In the genomic region with DNA sequence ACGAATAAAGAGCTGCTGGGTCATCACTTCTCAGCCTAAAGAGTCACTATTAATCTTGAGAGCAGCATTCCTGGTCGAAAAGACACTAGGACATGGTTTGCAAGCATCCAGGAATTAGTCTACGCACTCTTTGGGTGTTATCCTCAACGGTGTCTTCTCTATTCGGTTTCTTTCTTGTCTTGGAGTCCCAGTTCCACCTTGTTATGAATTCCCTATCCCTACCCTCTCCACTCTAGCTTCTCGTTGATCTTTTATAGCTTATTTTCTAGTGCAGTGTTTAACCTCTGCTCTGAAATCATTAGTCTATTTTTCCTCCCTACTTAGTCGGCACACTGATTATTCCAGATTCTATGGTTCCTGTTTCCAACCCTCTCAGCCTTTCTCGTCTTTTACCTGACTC, we compare ENCODE assay signal across 36 cellular contexts.
"Had no signal": no experiment of that assay in that cellular context is flagged by ENCODE, and none has a peak within 500 bp of the region (broad histone marks: within the 10 kb centered on the region; RNA-seq: fewer than 3 reads in every experiment).

No MANE protein-coding gene starts in this region.

- H3K4me1 Mint-ChIP-seq: activated B cell treated with CpG ODN at 0.5 μM for 24 hours; activated CD4-positive, alpha-beta T cell treated with anti-CD3 and anti-CD28 coated beads, Interleukin-2, amount 10 ng/mL, durations not matched to agents 24 days and 14 days; activated naive CD8-positive, alpha-beta T cell treated with anti-CD3 and anti-CD28 coated beads for 36 hours; activated T-helper 17 cell treated with anti-CD3 and anti-CD28 coated beads, Interleukin-2, amount 50 U/mL, for 72 hours had no signal

- H3K27ac ChIP-seq: adrenal gland, body of pancreas, brain microvascular endothelial cell, breast epithelium, VCaP had no signal

- H3K4me3 Mint-ChIP-seq: activated B cell treated with CpG ODN at 0.5 μM for 24 hours; activated CD4-positive, alpha-beta memory T cell treated with anti-CD3 and anti-CD28 coated beads for 36 hours; activated CD4-positive, alpha-beta T cell treated with anti-CD3 and anti-CD28 coated beads, Interleukin-2, amount 10 ng/mL, durations not matched to agents 24 days and 14 days; activated CD8-positive, alpha-beta T cell treated with anti-CD3 and anti-CD28 coated beads for 36 hours; activated naive CD4-positive, alpha-beta T cell treated with anti-CD3 and anti-CD28 coated beads for 36 hours; activated naive CD8-positive, alpha-beta T cell treated with anti-CD3 and anti-CD28 coated beads for 36 hours; activated T-cell treated with anti-CD3 and anti-CD28 coated beads, Interleukin-2, amount 50 U/mL, for 4 hours; activated T-cell treated with anti-CD3 and anti-CD28 coated beads, Interleukin-2, amount 50 U/mL, for 72 hours; activated T-helper 1 cell treated with anti-CD3 and anti-CD28 coated beads, Interleukin-12 subunit alpha, Interleukin-12 subunit beta, Interleukin-2, Interleukin-4 antibody, amounts not matched to agents 30 ng/mL and 10 ng/mL and 1 ng/mL, durations not matched to agents 14 hours and 24 hours and 36 hours; activated T-helper 17 cell treated with anti-CD3 and anti-CD28 coated beads, Interleukin-2, amount 50 U/mL, for 72 hours; T-helper 1 cell treated with Interleukin-12 subunit alpha and Interleukin-12 subunit beta and Interleukin-4 antibody, amounts not matched to agents 30 μg/mL and 1 μg/mL, for 36 hours; T-helper 2 cell treated with Interferon-gamma antibody and Interleukin-4, amounts not matched to agents 5 μg/mL and 100 μg/mL, for 36 hours had no signal

- H3K9me3 ChIP-seq: adrenal gland, body of pancreas, breast epithelium had no signal

- H3K27me3 Mint-ChIP-seq: activated B cell treated with CpG ODN at 0.5 μM for 24 hours; activated CD4-positive, alpha-beta memory T cell treated with anti-CD3 and anti-CD28 coated beads for 36 hours; activated CD4-positive, alpha-beta T cell treated with anti-CD3 and anti-CD28 coated beads, Interleukin-2, amount 10 ng/mL, durations not matched to agents 24 days and 14 days; activated CD8-positive, alpha-beta T cell treated with anti-CD3 and anti-CD28 coated beads for 36 hours; activated naive CD8-positive, alpha-beta T cell treated with anti-CD3 and anti-CD28 coated beads for 36 hours; activated T-helper 17 cell treated with anti-CD3 and anti-CD28 coated beads, Interleukin-2, amount 50 U/mL, for 72 hours had no signal

- H3K4me3 ChIP-seq: adrenal gland, body of pancreas, breast epithelium had no signal

- H3K36me3 ChIP-seq: adrenal gland, brain microvascular endothelial cell, breast epithelium had no signal

- H3K36me3 Mint-ChIP-seq: activated CD4-positive, alpha-beta memory T cell treated with anti-CD3 and anti-CD28 coated beads for 36 hours; activated naive CD4-positive, alpha-beta T cell treated with anti-CD3 and anti-CD28 coated beads, Interleukin-2, amount 50 U/mL, for 72 hours; activated naive CD8-positive, alpha-beta T cell treated with anti-CD3 and anti-CD28 coated beads for 36 hours had no signal

- H3K27ac Mint-ChIP-seq: activated B cell treated with CpG ODN at 0.5 μM for 24 hours; activated CD4-positive, alpha-beta memory T cell treated with anti-CD3 and anti-CD28 coated beads for 36 hours; activated CD4-positive, alpha-beta T cell treated with anti-CD3 and anti-CD28 coated beads, Interleukin-2, amount 10 ng/mL, durations not matched to agents 24 days and 14 days; activated CD8-positive, alpha-beta T cell treated with anti-CD3 and anti-CD28 coated beads for 36 hours; activated naive CD4-positive, alpha-beta T cell treated with anti-CD3 and anti-CD28 coated beads for 36 hours; activated naive CD4-positive, alpha-beta T cell treated with anti-CD3 and anti-CD28 coated beads, Interleukin-2, amount 50 U/mL, for 72 hours; activated naive CD8-positive, alpha-beta T cell treated with anti-CD3 and anti-CD28 coated beads for 36 hours; activated T-cell treated with anti-CD3 and anti-CD28 coated beads, Interleukin-2, amount 50 U/mL, for 72 hours; activated T-helper 1 cell treated with anti-CD3 and anti-CD28 coated beads, Interleukin-12 subunit alpha, Interleukin-12 subunit beta, Interleukin-2, Interleukin-4 antibody, amounts not matched to agents 30 ng/mL and 10 ng/mL and 1 ng/mL, durations not matched to agents 14 hours and 24 hours and 36 hours; activated T-helper 17 cell treated with anti-CD3 and anti-CD28 coated beads, Interleukin-2, amount 50 U/mL, for 72 hours; T-helper 1 cell treated with Interleukin-12 subunit alpha and Interleukin-12 subunit beta and Interleukin-4 antibody, amounts not matched to agents 30 μg/mL and 1 μg/mL, for 36 hours; T-helper 2 cell treated with Interferon-gamma antibody and Interleukin-4, amounts not matched to agents 5 μg/mL and 100 μg/mL, for 36 hours had no signal

- DNase-seq: activated B cell treated with CpG ODN at 0.5 μM for 24 hours; activated CD4-positive, alpha-beta memory T cell treated with anti-CD3 and anti-CD28 coated beads for 36 hours; activated CD4-positive, alpha-beta T cell treated with anti-CD3 and anti-CD28 coated beads for 4 hours; activated CD4-positive, alpha-beta T cell treated with anti-CD3 and anti-CD28 coated beads, Interleukin-2, amount 10 ng/mL, durations not matched to agents 24 days and 14 days; activated CD4-positive, alpha-beta T cell treated with anti-CD3 and anti-CD28 coated beads, Interleukin-2, amount 50 U/mL, for 1 hour; activated CD4-positive, alpha-beta T cell treated with anti-CD3 and anti-CD28 coated beads, Interleukin-2, amount 50 U/mL, for 4 hours; activated CD4-positive, CD25-positive, alpha-beta regulatory T cell treated with anti-CD3 and anti-CD28 coated beads, Interleukin-2, amount 50 U/mL, for 72 hours; activated CD8-positive, alpha-beta memory T cell treated with anti-CD3 and anti-CD28 coated beads, Interleukin-2, amount 50 U/mL, for 4 hours; activated CD8-positive, alpha-beta T cell treated with anti-CD3 and anti-CD28 coated beads for 36 hours; activated effector memory CD4-positive, alpha-beta T cell treated with anti-CD3 and anti-CD28 coated beads, Interleukin-2, amount 50 U/mL, for 16 hours; activated gamma-delta T cell treated with Interleukin-2 at 50 U/mL for 16 hours; activated naive CD4-positive, alpha-beta T cell; activated naive CD4-positive, alpha-beta T cell treated with anti-CD3 and anti-CD28 coated beads for 36 hours; activated naive CD4-positive, alpha-beta T cell treated with anti-CD3 and anti-CD28 coated beads, Interleukin-2, amount 50 U/mL, for 16 hours; activated naive CD8-positive, alpha-beta T cell treated with anti-CD3 and anti-CD28 coated beads for 36 hours; activated T-cell treated with anti-CD3 and anti-CD28 coated beads for 4 hours; activated T-cell treated with anti-CD3 and anti-CD28 coated beads, Interleukin-2, amount 50 U/mL, for 1 hour; activated T-cell treated with anti-CD3 and anti-CD28 coated beads, Interleukin-2, amount 50 U/mL, for 4 hours; activated T-cell treated with anti-CD3 and anti-CD28 coated beads, Interleukin-2, amount 50 U/mL, for 72 hours; adrenal gland; amniotic stem cell; aorta; body of pancreas; brain microvascular endothelial cell; central memory CD4-positive, alpha-beta T cell; T-helper 2 cell; T-helper 9 cell had no signal

- H3K27me3 ChIP-seq: adrenal gland, body of pancreas, brain microvascular endothelial cell, breast epithelium had no signal

- FAIRE-seq: astrocyte, TTC549 had no signal

- H3K4me1 ChIP-seq: adrenal gland, body of pancreas, breast epithelium had no signal

- ATAC-seq: activated CD8-positive, alpha-beta T cell treated with anti-CD3 and anti-CD28 coated beads for 36 hours; activated naive CD4-positive, alpha-beta T cell treated with anti-CD3 and anti-CD28 coated beads, Interleukin-2, amount 50 U/mL, for 72 hours; activated T-cell treated with anti-CD3 and anti-CD28 coated beads, Interleukin-2, amount 50 U/mL, for 4 hours; activated T-cell treated with anti-CD3 and anti-CD28 coated beads, Interleukin-2, amount 50 U/mL, for 72 hours; activated T-helper 17 cell treated with anti-CD3 and anti-CD28 coated beads, Interleukin-2, amount 50 U/mL, for 72 hours; body of pancreas had no signal
